Comparison of ENCODE assay signal across 19 cellular contexts in the genomic region with DNA sequence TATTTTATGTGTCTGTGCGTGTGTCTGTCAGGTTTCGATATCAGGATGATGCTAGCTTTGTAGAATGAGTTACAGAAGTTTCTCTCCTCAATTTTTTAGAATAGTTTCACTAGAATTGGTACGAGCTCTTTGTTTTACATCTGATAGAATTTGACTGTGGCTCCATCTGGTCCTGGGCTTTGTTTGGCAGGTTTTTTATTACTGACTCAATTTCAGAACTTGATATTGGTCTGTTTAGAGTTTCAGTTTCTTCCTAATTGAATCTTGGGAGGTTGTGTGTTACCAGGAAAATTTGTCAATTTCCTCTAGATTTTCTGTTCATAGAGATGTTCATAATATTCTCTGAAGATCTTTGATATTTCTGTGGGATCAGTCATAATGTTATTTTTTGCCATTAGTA.
"Had no signal": no experiment of that assay in that cellular context is flagged by ENCODE, and none has a peak within 500 bp of the region (broad histone marks: within the 10 kb centered on the region; RNA-seq: fewer than 3 reads in every experiment).

No MANE protein-coding gene starts in this region.

- H3K36me3 ChIP-seq: MG63 had no signal

- H3K27me3 ChIP-seq: MG63 had no signal

- H3K4me3 ChIP-seq: MG63 had no signal

- H3K9me2 ChIP-seq: SK-N-SH had no signal

- H3K9ac ChIP-seq: SK-N-SH had no signal

- DNase-seq: IMR-90, Karpas-422, KG1, MG63, NCI-H1092 treated with DMSO at 0.1 percent for 48 hours, NCI-H1436, NCI-H187 treated with DMSO at 0.1 percent for 48 hours, NCI-H2029 treated with DMSO at 0.1 percent for 48 hours, NCI-H226, NCI-H446, NCI-H510A, NCI-H524 treated with DMSO at 0.1 percent for 48 hours, NCI-H69, NCI-H774, RPMI8226, SHP77, SK-N-SH, SW 1271 had no signal

- H3K4me2 ChIP-seq: SK-N-SH had no signal

- ATAC-seq: HepG2 had no signal

- H3K9me3 ChIP-seq: SK-N-SH had no signal
